ENCODE assay signal across 1 cellular context in genomic region chr3:69451594-69451993, GRCh38.
TF ChIP-seq lines count a peak whose summit lies in the region.

No MANE protein-coding gene starts in this region.

TF ChIP-seq in SK-N-SH treated with all-trans-retinoic acid at 6 μM for 48 hours, 23 proteins besides CTCF, POLR2A, EP300 and RAD21 (continued from another document):
- TF ChIP-seq ESRRG (CRISPR knock-in tag; IDR thresholded peaks at IDR 0.05) (no peak), SNAI2 (CRISPR knock-in tag; IDR thresholded peaks at IDR 0.05) (no peak), RARB (CRISPR knock-in tag; IDR thresholded peaks at IDR 0.05) (no peak)
- TF ChIP-seq, protein P1, sequence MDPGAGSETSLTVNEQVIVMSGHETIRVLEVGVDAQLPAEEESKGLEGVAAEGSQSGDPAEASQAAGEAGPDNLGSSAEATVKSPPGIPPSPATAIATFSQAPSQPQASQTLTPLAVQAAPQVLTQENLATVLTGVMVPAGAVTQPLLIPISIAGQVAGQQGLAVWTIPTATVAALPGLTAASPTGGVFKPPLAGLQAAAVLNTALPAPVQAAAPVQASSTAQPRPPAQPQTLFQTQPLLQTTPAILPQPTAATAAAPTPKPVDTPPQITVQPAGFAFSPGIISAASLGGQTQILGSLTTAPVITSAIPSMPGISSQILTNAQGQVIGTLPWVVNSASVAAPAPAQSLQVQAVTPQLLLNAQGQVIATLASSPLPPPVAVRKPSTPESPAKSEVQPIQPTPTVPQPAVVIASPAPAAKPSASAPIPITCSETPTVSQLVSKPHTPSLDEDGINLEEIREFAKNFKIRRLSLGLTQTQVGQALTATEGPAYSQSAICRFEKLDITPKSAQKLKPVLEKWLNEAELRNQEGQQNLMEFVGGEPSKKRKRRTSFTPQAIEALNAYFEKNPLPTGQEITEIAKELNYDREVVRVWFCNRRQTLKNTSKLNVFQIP (CRISPR knock-in tag; IDR thresholded peaks at IDR 0.05; ENCODE audit: borderline replicate concordance, low read depth): no peak
